In genomic region chr3:114155370-114155821, GRCh38 we compare ENCODE assay signal across 8 cellular contexts. TPM values are rescaled to one million over a fixed set of nuclear protein-coding genes. Genes with fewer than 3 reads are reported as not detected.
DNase-seq lines count a peak whose midpoint lies in the region; ATAC-seq and TF ChIP-seq lines count a peak whose summit lies in the region.

No MANE protein-coding gene starts in this region.

- peaks cover 30% of the 10 kb centered on the region for H3K27me3 Mint-ChIP-seq in nephron progenitor cell (ENCODE audit: low read depth, poor library complexity)

- H3K4me1 Mint-ChIP-seq in nephron progenitor cell, result peaks cover under 1% of the 10 kb centered on the region

- no peaks in the 10 kb centered on the region for H3K9me3 ChIP-seq in heart left ventricle

- peak in 8 of 12 donors; percentile 16 to 49 (median 37) for TF ChIP-seq CTCF in heart left ventricle (IDR thresholded peaks at IDR 0.05)
- peak; percentile 80 for TF ChIP-seq CTCF in brain microvascular endothelial cell (IDR thresholded peaks at IDR 0.05; ENCODE audit: low read depth, low read length, missing control alignments)
- TF ChIP-seq CTCF in nephron progenitor cell (IDR thresholded peaks at IDR 0.05), result peak; percentile 24

- ATAC-seq in heart left ventricle (no peak), Right ventricle myocardium inferior (no peak), HG03045 (IDR thresholded peaks at IDR 0.05; ENCODE audit: unreplicated experiment) (no peak), GM21381 (IDR thresholded peaks at IDR 0.05; ENCODE audit: unreplicated experiment) (no peak)

- H3K4me3 Mint-ChIP-seq in nephron progenitor cell, result no peak overlapping the region

- H3K4me1 ChIP-seq in heart left ventricle, result peaks cover 0 to 11% (median 4%) of the 10 kb centered on the region in 12 donors

- in situ Hi-C loops in brain microvascular endothelial cell (cut with HindIII; ENCODE audit: low pct_ligation_motif_present, low sequenced_read_pairs), result no loop called here

- no peak overlapping the region for H3K27ac ChIP-seq in heart left ventricle
- H3K27ac ChIP-seq in brain microvascular endothelial cell, result no peak overlapping the region

- H3K4me3 ChIP-seq in heart left ventricle, result no peak overlapping the region
- no peak overlapping the region for H3K4me3 ChIP-seq in brain microvascular endothelial cell (ENCODE audit: low read depth, low read length)

- H3K27me3 ChIP-seq in heart left ventricle (peaks cover 0 to 3% (median 0%) of the 10 kb centered on the region in 9 donors), brain microvascular endothelial cell (replicated peaks) (no peaks in the 10 kb centered on the region)

- H3K36me3 Mint-ChIP-seq in nephron progenitor cell (ENCODE audit: low read depth), result no peaks in the 10 kb centered on the region

- 68 to 70% (median 69%) methylated on average over 9 of the region's 9 CpGs for WGBS in heart left ventricle, 4 donors

- H3K27ac Mint-ChIP-seq in nephron progenitor cell, result no peak overlapping the region

- TF ChIP-seq POLR2A in heart left ventricle (IDR thresholded peaks at IDR 0.05), result no peak

- intact Hi-C loops in heart left ventricle (cut with DNase I) (loop anchor here in 8 of 10 donors (10.0 kb wide), 8 partner anchors 81 to 1659 kb away; partner anchors contain the start of genes TIGIT (in 2 of the 8), ATP6V1A (in 1 of the 8) and NAA50 (in 1 of the 8)), Right ventricle myocardium inferior (cut with DNase I) (loop anchor here (10.0 kb wide), 3 partner anchors 139 to 411 kb away; partner anchors contain the start of genes ATP6V1A, NAA50 and TIGIT)

- DNase-seq in heart left ventricle (peak in 2 of 5 donors; percentile 10 to 29), Right ventricle myocardium inferior (ENCODE audit: missing footprints) (no peak), NOMO-1 treated with DMSO at 0.1 percent for 48 hours (lab: John Stamatoyannopoulos, UW; ENCODE audit: unreplicated experiment) (peak; percentile 29), brain microvascular endothelial cell (peak; percentile 34), nephron progenitor cell (peak; percentile 18), foreskin melanocyte (no peak)

- no peaks in the 10 kb centered on the region for H3K9me3 Mint-ChIP-seq in nephron progenitor cell

- H3K36me3 ChIP-seq in heart left ventricle, result no peaks in the 10 kb centered on the region
- no peaks in the 10 kb centered on the region for H3K36me3 ChIP-seq in brain microvascular endothelial cell (replicated peaks)

RNA-seq across cellular contexts. Expression of gene DRD3, which starts 23.5 kb away (rescaled TPM):
- total RNA-seq in heart left ventricle (not detected), Right ventricle myocardium inferior (not detected)
- polyA plus RNA-seq in heart left ventricle, result not detected

Comparison
In these comparisons a context has a peak if more than half of its experiments do, and no peak if none do; other contexts are left out.
1. DNase-seq: peak in NOMO-1 treated with DMSO at 0.1 percent for 48 hours (single experiment), brain microvascular endothelial cell (single experiment) and nephron progenitor cell (single experiment); none in Right ventricle myocardium inferior (single experiment) and foreskin melanocyte (single experiment).
2. CTCF ChIP-seq: peak in every context shown above with its lines; median percentile 80 in brain microvascular endothelial cell; 37 in heart left ventricle; 24 in nephron progenitor cell.